ENCODE assay signal across 8 cellular contexts in the genomic region with DNA sequence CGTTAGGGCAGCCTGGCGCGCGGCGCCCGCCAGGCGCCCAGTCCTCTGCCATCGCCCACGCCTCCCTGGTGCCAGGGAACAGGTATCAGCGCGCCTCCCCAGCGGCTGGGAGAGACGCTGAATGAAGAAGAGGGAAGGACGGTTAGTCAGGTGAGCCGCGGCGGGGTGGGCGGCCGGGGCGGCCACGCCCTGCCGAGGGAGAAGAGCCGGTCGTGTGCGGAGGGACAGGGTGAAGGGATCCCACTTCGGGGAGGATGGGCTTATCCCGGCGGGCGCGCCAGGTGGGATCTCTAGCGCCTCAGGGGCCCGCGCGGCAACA. TPM values are rescaled to one million over a fixed set of nuclear protein-coding genes. Genes with fewer than 3 reads are reported as not detected.
A peak's percentile ranks its signal among the peaks of the same experiment; 100 is the strongest.
DNase-seq lines count a peak whose midpoint lies in the region; ATAC-seq, FAIRE-seq and TF ChIP-seq lines count a peak whose summit lies in the region.

No MANE protein-coding gene starts in this region.

- no peak for ATAC-seq in sciatic nerve
- ATAC-seq in GM18517 (IDR thresholded peaks at IDR 0.05; ENCODE audit: unreplicated experiment), result no peak

- no peaks in the 10 kb centered on the region for H3K9me3 ChIP-seq in keratinocyte (ENCODE audit: control insufficient read depth, low read depth, low read length)
- H3K9me3 ChIP-seq in suprapubic skin, result no peaks in the 10 kb centered on the region

- H3K27ac ChIP-seq in keratinocyte (ENCODE audit: control insufficient read depth, insufficient read depth, low read length) (peak overlapping the region; percentile 74), suprapubic skin (peak overlapping the region; percentile 98)

- no peak for TF ChIP-seq EP300 in suprapubic skin (IDR thresholded peaks at IDR 0.05)

- H3K79me2 ChIP-seq in keratinocyte (ENCODE audit: control insufficient read depth, insufficient read depth, low read length), result peaks cover 35% of the 10 kb centered on the region

- H2AFZ ChIP-seq in keratinocyte (ENCODE audit: control insufficient read depth, low read length), result peak overlapping the region; percentile 90

- H3K36me3 ChIP-seq in keratinocyte (ENCODE audit: control insufficient read depth in 2 of 2, extremely low read depth in 1 of 2, insufficient read depth in 2 of 2, low read length in 2 of 2) (no peaks in the 10 kb centered on the region), suprapubic skin (no peaks in the 10 kb centered on the region)

- H3K9ac ChIP-seq in keratinocyte (ENCODE audit: control insufficient read depth, extremely low read depth, insufficient read depth, low read length), result peak overlapping the region; percentile 87

- intact Hi-C loops in activated T-helper 1 cell treated with anti-CD3 and anti-CD28 coated beads, Interleukin-12 subunit alpha, Interleukin-12 subunit beta, Interleukin-2, Interleukin-4 antibody, amounts not matched to agents 30 ng/mL and 10 ng/mL and 1 ng/mL, durations not matched to agents 14 hours and 24 hours and 36 hours (cut with micrococcal nuclease), result loop anchor here (1.0 to 10.0 kb wide), 9 partner anchors 36 to 576 kb away; a partner anchor contains a TSS
- intact Hi-C loops in sciatic nerve (cut with DNase I), result no loop called here

- no peaks in the 10 kb centered on the region for H3K27me3 Mint-ChIP-seq in T-helper 1 cell treated with Interleukin-12 subunit alpha and Interleukin-12 subunit beta and Interleukin-4 antibody, amounts not matched to agents 30 μg/mL and 1 μg/mL, for 36 hours (ENCODE audit: low read depth)
- H3K27me3 Mint-ChIP-seq in activated T-helper 1 cell treated with anti-CD3 and anti-CD28 coated beads, Interleukin-12 subunit alpha, Interleukin-12 subunit beta, Interleukin-2, Interleukin-4 antibody, amounts not matched to agents 30 ng/mL and 10 ng/mL and 1 ng/mL, durations not matched to agents 14 hours and 24 hours and 36 hours (ENCODE audit: insufficient read depth), result no peaks in the 10 kb centered on the region

- no peak for TF ChIP-seq CTCF in keratinocyte (optimal IDR thresholded peaks at IDR 0.05 in 1 of 3, IDR thresholded peaks at IDR 0.05 in 1 of 3, conservative IDR thresholded peaks at IDR 0.05 in 1 of 3; ENCODE audit: extremely low read depth in 1 of 3, insufficient read depth in 2 of 3, low read length in 3 of 3)
- no peak for TF ChIP-seq CTCF in suprapubic skin (IDR thresholded peaks at IDR 0.05)

- H3K9me1 ChIP-seq in keratinocyte (ENCODE audit: control insufficient read depth, extremely low read depth, insufficient read depth, low read length), result no peaks in the 10 kb centered on the region

- WGBS in suprapubic skin, result 0% methylated on average over 23 of the region's 34 CpGs

- DNase-seq in T-helper 1 cell (no peak), keratinocyte (ENCODE audit: low read depth, low spot score) (no peak), suprapubic skin (ENCODE audit: low spot score in 2 of 2) (no peak), NCI-H2171 treated with DMSO at 0.1 percent for 48 hours (lab: John Stamatoyannopoulos, UW) (no peak), sciatic nerve (ENCODE audit: low spot score) (no peak)
- no peak for DNase-seq in activated T-helper 1 cell treated with anti-CD3 and anti-CD28 coated beads, Interleukin-12 subunit alpha, Interleukin-12 subunit beta, Interleukin-2, Interleukin-4 antibody, amounts not matched to agents 30 ng/mL and 10 ng/mL and 1 ng/mL, durations not matched to agents 14 hours and 24 hours and 36 hours (ENCODE audit: low spot score)

- no peaks in the 10 kb centered on the region for H3K27me3 ChIP-seq in keratinocyte (ENCODE audit: control insufficient read depth, extremely low read depth, insufficient read depth, low read length)
- no peaks in the 10 kb centered on the region for H3K27me3 ChIP-seq in suprapubic skin

- peak overlapping the region; percentile 94 for H3K27ac Mint-ChIP-seq in T-helper 1 cell treated with Interleukin-12 subunit alpha and Interleukin-12 subunit beta and Interleukin-4 antibody, amounts not matched to agents 30 μg/mL and 1 μg/mL, for 36 hours
- H3K27ac Mint-ChIP-seq in activated T-helper 1 cell treated with anti-CD3 and anti-CD28 coated beads, Interleukin-12 subunit alpha, Interleukin-12 subunit beta, Interleukin-2, Interleukin-4 antibody, amounts not matched to agents 30 ng/mL and 10 ng/mL and 1 ng/mL, durations not matched to agents 14 hours and 24 hours and 36 hours, result peak overlapping the region; percentile 87

- H3K9me3 Mint-ChIP-seq in T-helper 1 cell treated with Interleukin-12 subunit alpha and Interleukin-12 subunit beta and Interleukin-4 antibody, amounts not matched to agents 30 μg/mL and 1 μg/mL, for 36 hours, result no peaks in the 10 kb centered on the region
- no peaks in the 10 kb centered on the region for H3K9me3 Mint-ChIP-seq in activated T-helper 1 cell treated with anti-CD3 and anti-CD28 coated beads, Interleukin-12 subunit alpha, Interleukin-12 subunit beta, Interleukin-2, Interleukin-4 antibody, amounts not matched to agents 30 ng/mL and 10 ng/mL and 1 ng/mL, durations not matched to agents 14 hours and 24 hours and 36 hours

- peak overlapping the region; percentile 99 for H3K4me3 Mint-ChIP-seq in T-helper 1 cell treated with Interleukin-12 subunit alpha and Interleukin-12 subunit beta and Interleukin-4 antibody, amounts not matched to agents 30 μg/mL and 1 μg/mL, for 36 hours
- H3K4me3 Mint-ChIP-seq in activated T-helper 1 cell treated with anti-CD3 and anti-CD28 coated beads, Interleukin-12 subunit alpha, Interleukin-12 subunit beta, Interleukin-2, Interleukin-4 antibody, amounts not matched to agents 30 ng/mL and 10 ng/mL and 1 ng/mL, durations not matched to agents 14 hours and 24 hours and 36 hours, result peak overlapping the region; percentile 95

- FAIRE-seq in keratinocyte (lab: Jason Lieb, UNC), result no peak

- dilution Hi-C loops in keratinocyte (cut with MboI; ENCODE audit: extremely low pct_ligation_motif_present, low sequenced_read_pairs), result loop anchor here (25.0 kb wide), 1 partner anchor 575 kb away; no protein-coding TSS in a partner anchor

- H3K4me1 Mint-ChIP-seq in T-helper 1 cell treated with Interleukin-12 subunit alpha and Interleukin-12 subunit beta and Interleukin-4 antibody, amounts not matched to agents 30 μg/mL and 1 μg/mL, for 36 hours (ENCODE audit: low read depth), result peaks cover 26% of the 10 kb centered on the region
- H3K4me1 Mint-ChIP-seq in activated T-helper 1 cell treated with anti-CD3 and anti-CD28 coated beads, Interleukin-12 subunit alpha, Interleukin-12 subunit beta, Interleukin-2, Interleukin-4 antibody, amounts not matched to agents 30 ng/mL and 10 ng/mL and 1 ng/mL, durations not matched to agents 14 hours and 24 hours and 36 hours (ENCODE audit: low read depth), result peaks cover 32% of the 10 kb centered on the region

- H3K36me3 Mint-ChIP-seq in T-helper 1 cell treated with Interleukin-12 subunit alpha and Interleukin-12 subunit beta and Interleukin-4 antibody, amounts not matched to agents 30 μg/mL and 1 μg/mL, for 36 hours (ENCODE audit: low read depth), result peaks cover 5% of the 10 kb centered on the region
- H3K36me3 Mint-ChIP-seq in activated T-helper 1 cell treated with anti-CD3 and anti-CD28 coated beads, Interleukin-12 subunit alpha, Interleukin-12 subunit beta, Interleukin-2, Interleukin-4 antibody, amounts not matched to agents 30 ng/mL and 10 ng/mL and 1 ng/mL, durations not matched to agents 14 hours and 24 hours and 36 hours (ENCODE audit: low read depth), result no peaks in the 10 kb centered on the region

- no peaks in the 10 kb centered on the region for H4K20me1 ChIP-seq in keratinocyte (ENCODE audit: control insufficient read depth, extremely low read depth, insufficient read depth, low read length)

- H3K4me1 ChIP-seq in keratinocyte (ENCODE audit: control insufficient read depth, extremely low read depth, insufficient read depth, low read length) (peaks cover 8% of the 10 kb centered on the region), suprapubic skin (peaks cover 30% of the 10 kb centered on the region)

- H3K4me2 ChIP-seq in keratinocyte (ENCODE audit: control insufficient read depth, extremely low read depth, insufficient read depth, low read depth, low read length), result peak overlapping the region; percentile 50

- peak in 1 of 2 donors; percentile 45 for TF ChIP-seq POLR2A in suprapubic skin (IDR thresholded peaks at IDR 0.05)

- H3K4me3 ChIP-seq in keratinocyte (ENCODE audit: control insufficient read depth in 2 of 3, extremely low read depth in 1 of 3, insufficient read depth in 2 of 3, low read depth in 1 of 3, low read length in 3 of 3) (peak overlapping the region; percentile 69 to 97 (median 91)), suprapubic skin (peak overlapping the region; percentile 83)

RNA-seq across cellular contexts. Expression of a gene that starts 0.6 kb away (rescaled TPM):
- 9.5 and 10.2 TPM in 2 replicates for total RNA-seq in activated T-helper 1 cell treated with anti-CD3 and anti-CD28 coated beads, Interleukin-12 subunit alpha, Interleukin-12 subunit beta, Interleukin-2, Interleukin-4 antibody, amounts not matched to agents 30 ng/mL and 10 ng/mL and 1 ng/mL, durations not matched to agents 14 hours and 24 hours and 36 hours
- polyA plus RNA-seq in keratinocyte, result 9.5 to 17.1 TPM (median 13.6 TPM) in 3 replicates
- polyA plus RNA-seq in keratinocyte (2011; ENCODE audit: low read depth), result 49.0 TPM
- 11.4 and 20.1 TPM in 2 replicates for polyA plus RNA-seq in keratinocyte (2011; cell fraction: cytosol; rRNA removed)
- 10.4 and 12.5 TPM in 2 replicates for polyA plus RNA-seq in keratinocyte (2011; cell fraction: nucleus; rRNA removed)
- polyA plus RNA-seq in keratinocyte (2012; ENCODE audit: low replicate concordance), result 12.9 and 38.0 TPM in 2 replicates
- polyA minus RNA-seq in keratinocyte, result 2.9 to 12.4 TPM (median 8.9 TPM) in 3 replicates
- 5.6 TPM for polyA minus RNA-seq in keratinocyte (2011; cell fraction: cytosol; rRNA and poly(A)+ RNA removed)
- 3.4 and 6.0 TPM in 2 replicates for polyA minus RNA-seq in keratinocyte (2011; cell fraction: nucleus; rRNA and poly(A)+ RNA removed)
- total RNA-seq in suprapubic skin (100 to 1,000 TPM in 3 of 4 donors, 10 to 100 TPM in 1; 98.1 to 116 (median 112) TPM), sciatic nerve (21.2 TPM)
